In genomic region chr10:4655406-4655805, GRCh38 we compare ENCODE assay signal across 23 cellular contexts.
"Had no signal": no experiment of that assay in that cellular context is flagged by ENCODE, and none has a peak within 500 bp of the region (broad histone marks: within the 10 kb centered on the region; RNA-seq: fewer than 3 reads in every experiment).

No MANE protein-coding gene starts in this region.

- DNase-seq: activated CD4-positive, alpha-beta T cell treated with anti-CD3 and anti-CD28 coated beads for 1 hour; activated CD4-positive, alpha-beta T cell treated with anti-CD3 and anti-CD28 coated beads, Interleukin-2, amount 50 U/mL, for 4 hours; activated gamma-delta T cell treated with Interleukin-2 at 50 U/mL for 16 hours; activated naive CD8-positive, alpha-beta T cell treated with anti-CD3 and anti-CD28 coated beads for 36 hours; amygdala; brain microvascular endothelial cell; central memory CD4-positive, alpha-beta T cell; dorsolateral prefrontal cortex; gastrocnemius medialis; heart left ventricle; kidney; nephron progenitor cell; occipital lobe; small intestine; stimulated activated CD4-positive, alpha-beta T cell treated with anti-CD3 and anti-CD28 coated beads, Interleukin-4, amount 100 ng/mL, for 1 hour; stomach; SW 1271; upper lobe of left lung; WERI-Rb-1 had no signal

- ATAC-seq: gastrocnemius medialis, heart left ventricle, left lobe of liver had no signal

- H3K4me3 ChIP-seq: dorsolateral prefrontal cortex, gastrocnemius medialis, heart left ventricle, right atrium auricular region, stomach, upper lobe of left lung had no signal

- H3K36me3 ChIP-seq: brain microvascular endothelial cell, gastrocnemius medialis, heart left ventricle, right atrium auricular region, stomach, upper lobe of left lung, WERI-Rb-1 had no signal

- H3K9me3 ChIP-seq: gastrocnemius medialis, heart left ventricle, right atrium auricular region, stomach, upper lobe of left lung had no signal

- H3K4me3 Mint-ChIP-seq: activated naive CD8-positive, alpha-beta T cell treated with anti-CD3 and anti-CD28 coated beads for 36 hours; activated T-helper 1 cell treated with anti-CD3 and anti-CD28 coated beads, Interleukin-12 subunit alpha, Interleukin-12 subunit beta, Interleukin-2, Interleukin-4 antibody, amounts not matched to agents 30 ng/mL and 10 ng/mL and 1 ng/mL, durations not matched to agents 14 hours and 24 hours and 36 hours; nephron progenitor cell had no signal

- H3K27me3 ChIP-seq: brain microvascular endothelial cell, dorsolateral prefrontal cortex, gastrocnemius medialis, heart left ventricle, right atrium auricular region, stomach, upper lobe of left lung had no signal

- H3K9me3 Mint-ChIP-seq: activated naive CD8-positive, alpha-beta T cell treated with anti-CD3 and anti-CD28 coated beads for 36 hours; activated T-helper 1 cell treated with anti-CD3 and anti-CD28 coated beads, Interleukin-12 subunit alpha, Interleukin-12 subunit beta, Interleukin-2, Interleukin-4 antibody, amounts not matched to agents 30 ng/mL and 10 ng/mL and 1 ng/mL, durations not matched to agents 14 hours and 24 hours and 36 hours; nephron progenitor cell had no signal

- H3K27ac ChIP-seq: brain microvascular endothelial cell, dorsolateral prefrontal cortex, heart left ventricle, right atrium auricular region, stomach, upper lobe of left lung, WERI-Rb-1 had no signal

- H3K27ac Mint-ChIP-seq: activated naive CD8-positive, alpha-beta T cell treated with anti-CD3 and anti-CD28 coated beads for 36 hours; activated T-helper 1 cell treated with anti-CD3 and anti-CD28 coated beads, Interleukin-12 subunit alpha, Interleukin-12 subunit beta, Interleukin-2, Interleukin-4 antibody, amounts not matched to agents 30 ng/mL and 10 ng/mL and 1 ng/mL, durations not matched to agents 14 hours and 24 hours and 36 hours; progenitor cell of endocrine pancreas had no signal
